35 cellular contexts compared by ENCODE assay signal in the genomic region with DNA sequence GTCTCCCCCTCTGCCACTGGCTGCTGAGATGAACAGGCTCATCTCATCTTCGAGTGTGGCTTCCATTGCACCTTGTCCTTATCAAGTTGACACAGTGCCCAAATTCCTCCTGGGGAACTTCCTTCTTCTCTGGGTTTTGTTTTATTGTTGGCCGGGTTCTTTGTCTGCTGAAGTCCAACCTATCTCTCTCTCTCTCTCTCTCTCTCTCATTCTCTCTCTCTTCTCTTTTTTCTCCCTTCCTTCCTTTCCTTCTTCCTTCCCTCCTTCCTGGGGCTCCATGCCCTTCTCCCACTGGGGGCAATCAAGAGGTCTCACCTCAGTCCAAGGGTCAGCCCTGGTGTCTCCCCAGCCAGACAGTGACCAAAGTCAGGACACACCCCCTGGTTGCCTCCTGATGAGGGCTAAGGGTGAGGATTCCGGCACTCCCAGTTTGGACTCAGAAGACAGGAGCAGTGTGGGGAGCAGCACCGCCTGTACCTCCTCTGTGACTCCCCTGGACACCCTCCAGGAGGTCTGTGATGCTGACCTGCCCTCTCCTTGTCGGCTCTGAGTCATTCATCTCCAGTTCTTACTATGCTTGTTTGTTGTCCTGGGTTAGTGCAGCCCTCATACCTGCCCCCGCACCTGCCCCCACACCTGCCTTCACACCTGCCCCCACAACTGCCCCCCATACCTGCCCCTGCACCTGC. TPM values are rescaled to one million over a fixed set of nuclear protein-coding genes. Genes with fewer than 3 reads are reported as not detected.
"Had no signal": no experiment of that assay in that cellular context is flagged by ENCODE, and none has a peak within 500 bp of the region (broad histone marks: within the 10 kb centered on the region; RNA-seq: fewer than 3 reads in every experiment).

No MANE protein-coding gene starts in this region.

- H3K9ac ChIP-seq: parathyroid adenoma had no signal

- DNase-seq: activated B cell treated with CpG ODN at 0.5 μM for 24 hours; activated CD4-positive, alpha-beta T cell treated with anti-CD3 and anti-CD28 coated beads, Interleukin-2, amount 50 U/mL, for 1 hour; activated CD8-positive, alpha-beta memory T cell treated with anti-CD3 and anti-CD28 coated beads, Interleukin-2, amount 10 ng/mL, durations not matched to agents 7 days and 5 days; activated CD8-positive, alpha-beta T cell treated with anti-CD3 and anti-CD28 coated beads, Interleukin-2, amount 10 ng/mL, durations not matched to agents 7 days and 5 days; activated naive CD8-positive, alpha-beta T cell treated with anti-CD3 and anti-CD28 coated beads, Interleukin-2, amount 50 U/mL, for 24 hours; activated T-cell treated with anti-CD3 and anti-CD28 coated beads, Interleukin-2, amount 50 U/mL, for 48 hours; amygdala; caudate nucleus; left cardiac atrium; left ventricle myocardium superior; mucosa of descending colon; occipital lobe; psoas muscle; sigmoid colon; small intestine; stimulated activated CD4-positive, alpha-beta T cell treated with anti-CD3 and anti-CD28 coated beads, Interleukin-4, amount 100 ng/mL, for 24 hours; uterus had no signal

- H3K36me3 ChIP-seq: gastroesophageal sphincter, sigmoid colon, thoracic aorta, uterus had no signal

- H3K4me1 Mint-ChIP-seq: activated B cell treated with CpG ODN at 0.5 μM for 24 hours; activated naive CD4-positive, alpha-beta T cell treated with anti-CD3 and anti-CD28 coated beads, Interleukin-2, amount 50 U/mL, for 24 hours; activated naive CD8-positive, alpha-beta T cell treated with anti-CD3 and anti-CD28 coated beads, Interleukin-2, amount 50 U/mL, for 24 hours had no signal

- H3K27me3 ChIP-seq: uterus had no signal

- H3K27ac Mint-ChIP-seq: activated B cell treated with CpG ODN at 0.5 μM for 24 hours; activated CD8-positive, alpha-beta memory T cell treated with anti-CD3 and anti-CD28 coated beads, Interleukin-2, amount 10 ng/mL, durations not matched to agents 7 days and 5 days; activated CD8-positive, alpha-beta T cell treated with anti-CD3 and anti-CD28 coated beads, Interleukin-2, amount 10 ng/mL, durations not matched to agents 7 days and 5 days; activated naive CD8-positive, alpha-beta T cell treated with anti-CD3 and anti-CD28 coated beads, Interleukin-2, amount 50 U/mL, for 24 hours; activated T-helper 2 cell treated with anti-CD3 and anti-CD28 coated beads, Interferon-gamma antibody, Interleukin-2, Interleukin-4, amounts not matched to agents 10 μg/mL and 5 μg/mL and 100 μg/mL, durations not matched to agents 14 hours and 24 hours and 36 hours; stimulated activated naive CD8-positive, alpha-beta T cell treated with anti-CD3 and anti-CD28 coated beads, Interleukin-15, Interleukin-2, amounts not matched to agents 100 ng/mL and 50 ng/mL, for 24 hours; type B pancreatic cell had no signal

- H3K4me3 Mint-ChIP-seq: activated B cell treated with CpG ODN at 0.5 μM for 24 hours; activated CD8-positive, alpha-beta memory T cell treated with anti-CD3 and anti-CD28 coated beads, Interleukin-2, amount 10 ng/mL, durations not matched to agents 7 days and 5 days; activated CD8-positive, alpha-beta T cell treated with anti-CD3 and anti-CD28 coated beads, Interleukin-2, amount 10 ng/mL, durations not matched to agents 7 days and 5 days; activated naive CD4-positive, alpha-beta T cell treated with anti-CD3 and anti-CD28 coated beads, Interleukin-2, amount 50 U/mL, for 24 hours; activated naive CD8-positive, alpha-beta T cell treated with anti-CD3 and anti-CD28 coated beads, Interleukin-2, amount 50 U/mL, for 24 hours; stimulated activated effector memory CD8-positive, alpha-beta T cell treated with anti-CD3 and anti-CD28 coated beads, Interleukin-12 subunit alpha, Interleukin-12 subunit beta, amount 100 ng/mL, for 72 hours; type B pancreatic cell had no signal

- ATAC-seq: activated CD8-positive, alpha-beta memory T cell treated with anti-CD3 and anti-CD28 coated beads, Interleukin-2, amount 10 ng/mL, durations not matched to agents 7 days and 5 days; activated CD8-positive, alpha-beta T cell treated with anti-CD3 and anti-CD28 coated beads, Interleukin-2, amount 10 ng/mL, durations not matched to agents 7 days and 5 days; activated naive CD8-positive, alpha-beta T cell treated with anti-CD3 and anti-CD28 coated beads, Interleukin-2, amount 50 U/mL, for 24 hours; gastroesophageal sphincter; left cardiac atrium; left ventricle myocardium superior; mucosa of descending colon; psoas muscle; stimulated activated effector memory CD8-positive, alpha-beta T cell treated with anti-CD3 and anti-CD28 coated beads, Interleukin-12 subunit alpha, Interleukin-12 subunit beta, amount 100 ng/mL, for 72 hours had no signal

- H3K27ac ChIP-seq: gastroesophageal sphincter, hepatocyte, parathyroid adenoma, psoas muscle, sigmoid colon, thoracic aorta, uterus had no signal

- H3K79me2 ChIP-seq: hepatocyte, parathyroid adenoma had no signal

- H3K36me3 Mint-ChIP-seq: activated naive CD4-positive, alpha-beta T cell treated with anti-CD3 and anti-CD28 coated beads, Interleukin-2, amount 50 U/mL, for 24 hours; type B pancreatic cell had no signal

- H3K9me3 Mint-ChIP-seq: stimulated activated effector memory CD8-positive, alpha-beta T cell treated with anti-CD3 and anti-CD28 coated beads, Interleukin-12 subunit alpha, Interleukin-12 subunit beta, amount 100 ng/mL, for 72 hours had no signal

- H3K4me1 ChIP-seq: gastroesophageal sphincter, parathyroid adenoma, psoas muscle, sigmoid colon, uterus had no signal

- H3K4me3 ChIP-seq: gastroesophageal sphincter, hepatocyte, mucosa of descending colon, psoas muscle, sigmoid colon, thoracic aorta, uterus had no signal

- H3K9me3 ChIP-seq: psoas muscle, thoracic aorta had no signal

- H3K4me2 ChIP-seq: hepatocyte had no signal

- H2AFZ ChIP-seq: hepatocyte, parathyroid adenoma had no signal

RNA-seq across cellular contexts. Expression of a gene that starts 30.7 kb away (rescaled TPM):
- total RNA-seq: activated B cell treated with CpG ODN at 0.5 μM for 24 hours; activated CD8-positive, alpha-beta memory T cell treated with anti-CD3 and anti-CD28 coated beads, Interleukin-2, amount 10 ng/mL, durations not matched to agents 7 days and 5 days; activated CD8-positive, alpha-beta T cell treated with anti-CD3 and anti-CD28 coated beads, Interleukin-2, amount 10 ng/mL, durations not matched to agents 7 days and 5 days; activated T-helper 2 cell treated with anti-CD3 and anti-CD28 coated beads, Interferon-gamma antibody, Interleukin-2, Interleukin-4, amounts not matched to agents 10 μg/mL and 5 μg/mL and 100 μg/mL, durations not matched to agents 14 hours and 24 hours and 36 hours; endothelial cell of umbilical vein; fibroblast of lung; fibroblast of villous mesenchyme; hepatocyte; lung microvascular endothelial cell had no signal
- polyA plus RNA-seq: endothelial cell of umbilical vein, fibroblast of lung, keratinocyte had no signal

RNA-seq across cellular contexts. Expression of a gene that starts 33.4 kb away (rescaled TPM):
- total RNA-seq: activated B cell treated with CpG ODN at 0.5 μM for 24 hours; activated CD8-positive, alpha-beta memory T cell treated with anti-CD3 and anti-CD28 coated beads, Interleukin-2, amount 10 ng/mL, durations not matched to agents 7 days and 5 days; activated CD8-positive, alpha-beta T cell treated with anti-CD3 and anti-CD28 coated beads, Interleukin-2, amount 10 ng/mL, durations not matched to agents 7 days and 5 days; activated T-helper 2 cell treated with anti-CD3 and anti-CD28 coated beads, Interferon-gamma antibody, Interleukin-2, Interleukin-4, amounts not matched to agents 10 μg/mL and 5 μg/mL and 100 μg/mL, durations not matched to agents 14 hours and 24 hours and 36 hours; endothelial cell of umbilical vein; fibroblast of lung; fibroblast of villous mesenchyme; gastroesophageal sphincter; hepatocyte; left cardiac atrium; left ventricle myocardium superior; lung microvascular endothelial cell; mesenteric fat pad; mucosa of descending colon; occipital lobe; psoas muscle; sigmoid colon; subcutaneous adipose tissue; thoracic aorta; uterus had no signal
- polyA plus RNA-seq: endothelial cell of umbilical vein, esophagus, fibroblast of lung, hepatocyte, keratinocyte, neural cell, psoas muscle, sigmoid colon, small intestine had no signal
